34 cellular contexts compared by ENCODE assay signal in the genomic region with DNA sequence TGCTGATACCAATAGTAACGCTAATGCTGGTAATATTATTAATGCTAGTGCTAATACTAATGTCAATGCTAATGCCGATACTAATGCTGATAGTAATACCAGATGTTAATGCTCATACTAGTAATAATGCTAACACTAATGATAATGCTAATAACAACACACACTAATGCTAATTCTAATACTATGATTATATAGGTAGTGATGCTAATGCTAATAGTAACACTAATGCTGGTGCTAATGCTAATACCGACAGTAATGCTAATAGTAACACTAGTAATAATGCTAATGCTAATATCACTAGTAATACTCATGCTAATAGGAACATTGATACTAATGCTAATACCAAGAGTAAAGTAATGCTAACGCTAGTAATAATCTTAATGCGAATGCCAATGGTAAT.
"Had no signal": no experiment of that assay in that cellular context is flagged by ENCODE, and none has a peak within 500 bp of the region (broad histone marks: within the 10 kb centered on the region; RNA-seq: fewer than 3 reads in every experiment).

No MANE protein-coding gene starts in this region.

- H3K9me3 ChIP-seq: MG63 had no signal

- H3K36me3 ChIP-seq: MG63 had no signal

- DNase-seq: Karpas-422, Kasumi-1, MG63, MM.1S, MV-4-11, NCI-H1048, NCI-H1092, NCI-H1092 treated with DMSO at 0.1 percent for 48 hours, NCI-H1105, NCI-H1105 treated with DMSO at 0.1 percent for 48 hours, NCI-H1417, NCI-H1417 treated with DMSO at 0.1 percent for 48 hours, NCI-H1436, NCI-H1436 treated with DMSO at 0.1 percent for 48 hours, NCI-H146, NCI-H1694, NCI-H1694 treated with DMSO at 0.1 percent for 48 hours, NCI-H187, NCI-H187 treated with DMSO at 0.1 percent for 48 hours, NCI-H1930, NCI-H2029, NCI-H2029 treated with DMSO at 0.1 percent for 48 hours, NCI-H2081, NCI-H2081 treated with DMSO at 0.1 percent for 48 hours, NCI-H2107, NCI-H2171, NCI-H2171 treated with DMSO at 0.1 percent for 48 hours, NCI-H2227 treated with DMSO at 0.1 percent for 48 hours, NCI-H226, NCI-H345, NCI-H446, NCI-H446 treated with DMSO at 0.1 percent for 48 hours, NCI-H510A, NCI-H510A treated with DMSO at 0.1 percent for 48 hours had no signal

- H3K27me3 ChIP-seq: MG63 had no signal

- H3K4me3 ChIP-seq: MG63 had no signal
